Comparison of ENCODE assay signal across 8 cellular contexts in genomic region chr17:7703584-7704574, GRCh38. TPM values are rescaled to one million over a fixed set of nuclear protein-coding genes. Genes with fewer than 3 reads are reported as not detected.
DNase-seq lines count a peak whose midpoint lies in the region; ATAC-seq and TF ChIP-seq lines count a peak whose summit lies in the region.

No MANE protein-coding gene starts in this region.

- H3K36me3 ChIP-seq in WERI-Rb-1 = peaks cover 18% of the 10 kb centered on the region
- H3K36me3 ChIP-seq in cardiac muscle cell = peaks cover 4% of the 10 kb centered on the region

- H3K27ac ChIP-seq in WERI-Rb-1 (no peak overlapping the region), cardiac muscle cell (peak overlapping the region; percentile 70), skin epidermis (peak overlapping the region in 2 of 21 experiments; percentile 6 to 48)

- H3K27ac Mint-ChIP-seq in natural killer cell = peak overlapping the region in 1 of 2 donors; percentile 66
- H3K27ac Mint-ChIP-seq in natural killer cell treated with Interleukin-12 subunit alpha and Interleukin-12 subunit beta and Interleukin-15 and Interleukin-18, amount 100 ng/mL, for 72 hours = no peak overlapping the region

- peak; percentile 45 to 75 (median 71) for ATAC-seq in natural killer cell
- no peak for ATAC-seq in natural killer cell treated with Interleukin-12 subunit alpha and Interleukin-12 subunit beta and Interleukin-15 and Interleukin-18, amount 100 ng/mL, for 72 hours
- ATAC-seq in left lobe of liver = no peak
- no peak for ATAC-seq in HG02938 (IDR thresholded peaks at IDR 0.05; ENCODE audit: unreplicated experiment)

- no peak for DNase-seq in natural killer cell
- DNase-seq in natural killer cell treated with Interleukin-12 subunit alpha and Interleukin-12 subunit beta and Interleukin-15 and Interleukin-18, amount 100 ng/mL, for 72 hours (ENCODE audit: low spot score) = no peak
- peak; percentile 52 for DNase-seq in WERI-Rb-1
- peak; percentile 73 to 94 for DNase-seq in cardiac muscle cell (ENCODE audit: low read depth in 1 of 2, low spot score in 1 of 2)
- DNase-seq in left lobe of liver (ENCODE audit: low spot score) = no peak
- DNase-seq in activated naive CD4-positive, alpha-beta T cell treated with Interleukin-2 at 50 U/mL for 16 hours = no peak

- no peaks in the 10 kb centered on the region for H3K9me3 ChIP-seq in WERI-Rb-1 (ENCODE audit: severe bottlenecking)
- no peaks in the 10 kb centered on the region for H3K9me3 ChIP-seq in cardiac muscle cell (ENCODE audit: low read depth)

- no peaks in the 10 kb centered on the region for H3K9me3 Mint-ChIP-seq in natural killer cell
- no peaks in the 10 kb centered on the region for H3K9me3 Mint-ChIP-seq in natural killer cell treated with Interleukin-12 subunit alpha and Interleukin-12 subunit beta and Interleukin-15 and Interleukin-18, amount 100 ng/mL, for 72 hours

- H3K4me3 ChIP-seq in WERI-Rb-1 (ENCODE audit: low read depth, low read length) (no peak overlapping the region), cardiac muscle cell (peak overlapping the region; percentile 85), skin epidermis (peak overlapping the region in 4 of 7 experiments; percentile 28 to 58 (median 50))

- no peaks in the 10 kb centered on the region for H3K36me3 Mint-ChIP-seq in natural killer cell
- peaks cover 5% of the 10 kb centered on the region for H3K36me3 Mint-ChIP-seq in natural killer cell treated with Interleukin-12 subunit alpha and Interleukin-12 subunit beta and Interleukin-15 and Interleukin-18, amount 100 ng/mL, for 72 hours

- intact Hi-C loops in natural killer cell (cut with micrococcal nuclease) = no loop called here

- peaks cover 16 to 34% of the 10 kb centered on the region in 2 donors for H3K27me3 Mint-ChIP-seq in natural killer cell (ENCODE audit: low read depth in 2 of 2)
- H3K27me3 Mint-ChIP-seq in natural killer cell treated with Interleukin-12 subunit alpha and Interleukin-12 subunit beta and Interleukin-15 and Interleukin-18, amount 100 ng/mL, for 72 hours = peaks cover 33 to 34% of the 10 kb centered on the region in 2 donors

- H3K4me1 ChIP-seq in cardiac muscle cell (ENCODE audit: low read depth) = peaks cover 20% of the 10 kb centered on the region

- H3K27me3 ChIP-seq in WERI-Rb-1 (ENCODE audit: insufficient read depth, low read depth, severe bottlenecking) (peaks cover 22% of the 10 kb centered on the region), cardiac muscle cell (no peaks in the 10 kb centered on the region)

- peak overlapping the region; percentile 21 for H3K4me3 Mint-ChIP-seq in natural killer cell
- no peak overlapping the region for H3K4me3 Mint-ChIP-seq in natural killer cell treated with Interleukin-12 subunit alpha and Interleukin-12 subunit beta and Interleukin-15 and Interleukin-18, amount 100 ng/mL, for 72 hours

- TF ChIP-seq CTCF in natural killer cell (IDR thresholded peaks at IDR 0.05) = no peak
- TF ChIP-seq CTCF in WERI-Rb-1 (IDR thresholded peaks at IDR 0.05; ENCODE audit: low read depth, low read length) = no peak
- TF ChIP-seq CTCF in cardiac muscle cell (IDR thresholded peaks at IDR 0.05; ENCODE audit: low read depth, low read length) = no peak

- H3K4me1 Mint-ChIP-seq in natural killer cell = peaks cover 0 to 23% of the 10 kb centered on the region in 2 donors
- peaks cover 0 to 14% of the 10 kb centered on the region in 2 donors for H3K4me1 Mint-ChIP-seq in natural killer cell treated with Interleukin-12 subunit alpha and Interleukin-12 subunit beta and Interleukin-15 and Interleukin-18, amount 100 ng/mL, for 72 hours (ENCODE audit: low read depth in 2 of 2)

RNA-seq across cellular contexts. Expression of gene EFNB3, which starts 1.1 kb away (rescaled TPM):
- not detected for total RNA-seq in natural killer cell
- not detected for total RNA-seq in natural killer cell treated with Interleukin-12 subunit alpha and Interleukin-12 subunit beta and Interleukin-15 and Interleukin-18, amount 100 ng/mL, for 72 hours
- 60.2 and 70.3 TPM in 2 replicates for total RNA-seq in cardiac muscle cell
- 72.0 and 86.9 TPM in 2 replicates for polyA plus RNA-seq in cardiac muscle cell
- total RNA-seq in left lobe of liver = 0.63 TPM

RNA-seq across cellular contexts. Expression of gene DNAH2, which starts 13.7 kb away (rescaled TPM):
- total RNA-seq in natural killer cell (under 1 TPM in 2 of 3 donors, not detected in 1; 0.05 to 0.07 TPM), cardiac muscle cell (0.88 and 3.0 TPM in 2 replicates), left lobe of liver (0.15 TPM)
- under 1 TPM in 1 of 2 donors, not detected in 1; 0.10 TPM for total RNA-seq in natural killer cell treated with Interleukin-12 subunit alpha and Interleukin-12 subunit beta and Interleukin-15 and Interleukin-18, amount 100 ng/mL, for 72 hours
- polyA plus RNA-seq in cardiac muscle cell = 0.42 and 0.77 TPM in 2 replicates

RNA-seq across cellular contexts. Expression of gene WRAP53, which starts 15.6 kb away (rescaled TPM):
- total RNA-seq in natural killer cell (10 to 100 TPM in 2 of 3 donors, 1 to 10 TPM in 1; 9.9 to 12.8 (median 12.0) TPM), cardiac muscle cell (11.5 and 12.0 TPM in 2 replicates), left lobe of liver (4.9 TPM)
- total RNA-seq in natural killer cell treated with Interleukin-12 subunit alpha and Interleukin-12 subunit beta and Interleukin-15 and Interleukin-18, amount 100 ng/mL, for 72 hours = 10 to 100 TPM; 19.4 to 48.2 TPM
- polyA plus RNA-seq in cardiac muscle cell = 17.2 and 23.0 TPM in 2 replicates

RNA-seq across cellular contexts. Expression of gene TP53, which starts 16.6 kb away (rescaled TPM):
- total RNA-seq in natural killer cell (10 to 100 TPM; 56.5 to 65.5 (median 62.0) TPM), cardiac muscle cell (28.9 and 30.9 TPM in 2 replicates), left lobe of liver (13.6 TPM)
- total RNA-seq in natural killer cell treated with Interleukin-12 subunit alpha and Interleukin-12 subunit beta and Interleukin-15 and Interleukin-18, amount 100 ng/mL, for 72 hours = 100 to 1,000 TPM in 1 of 2 donors, 10 to 100 TPM in 1; 98.2 to 112 TPM
- 19.4 and 25.4 TPM in 2 replicates for polyA plus RNA-seq in cardiac muscle cell

RNA-seq across cellular contexts. Expression of gene ATP1B2, which starts 53.2 kb away (rescaled TPM):
- total RNA-seq in natural killer cell (under 1 TPM in 2 of 3 donors, not detected in 1; 0.18 to 0.19 TPM), cardiac muscle cell (26.2 and 34.6 TPM in 2 replicates), left lobe of liver (1.3 TPM)
- total RNA-seq in natural killer cell treated with Interleukin-12 subunit alpha and Interleukin-12 subunit beta and Interleukin-15 and Interleukin-18, amount 100 ng/mL, for 72 hours = under 1 TPM in 1 of 2 donors, not detected in 1; 0.25 TPM
- polyA plus RNA-seq in cardiac muscle cell = 157 TPM in 2 replicates

Comparison
In these comparisons a context has a peak if more than half of its experiments do, and no peak if none do; other contexts are left out.
1. ATAC-seq: peak in natural killer cell (3 of 3); none in natural killer cell treated with Interleukin-12 subunit alpha and Interleukin-12 subunit beta and Interleukin-15 and Interleukin-18, amount 100 ng/mL, for 72 hours (0 of 2), left lobe of liver (single experiment) and HG02938 (single experiment).
2. DNase-seq: peak in WERI-Rb-1 (single experiment) and cardiac muscle cell (2 of 2); none in natural killer cell (single experiment), natural killer cell treated with Interleukin-12 subunit alpha and Interleukin-12 subunit beta and Interleukin-15 and Interleukin-18, amount 100 ng/mL, for 72 hours (single experiment), left lobe of liver (single experiment) and activated naive CD4-positive, alpha-beta T cell treated with Interleukin-2 at 50 U/mL for 16 hours (single experiment).
3. RNA of gene EFNB3, which starts 1.1 kb away (total RNA-seq): 60.2 to 70.3 TPM in cardiac muscle cell; 0.63 TPM in left lobe of liver (single experiment), not detected in natural killer cell treated with Interleukin-12 subunit alpha and Interleukin-12 subunit beta and Interleukin-15 and Interleukin-18, amount 100 ng/mL, for 72 hours and not detected in natural killer cell; every median in the first group is over 10 times any median in the second.